In genomic region chr6:152952866-152953509, GRCh38 we compare ENCODE assay signal across 8 cellular contexts. TPM values are rescaled to one million over a fixed set of nuclear protein-coding genes. Genes with fewer than 3 reads are reported as not detected.
DNase-seq lines count a peak whose midpoint lies in the region; ATAC-seq, FAIRE-seq and TF ChIP-seq lines count a peak whose summit lies in the region.

No MANE protein-coding gene starts in this region.

- intact Hi-C loops in GM12878 (cut with micrococcal nuclease; ENCODE audit: unreplicated experiment) = loop anchor here (5.0 kb wide), 1 partner anchor 401 kb away; no protein-coding TSS in a partner anchor

- no peak overlapping the region for H3K9ac ChIP-seq in GM12878 (ENCODE audit: control insufficient read depth, insufficient read depth, low read length)

- H3K27ac ChIP-seq in GM12878 (ENCODE audit: control insufficient read depth, insufficient read depth) = no peak overlapping the region

- no peaks in the 10 kb centered on the region for H3K9me3 ChIP-seq in GM12878 (replicated peaks; ENCODE audit: control insufficient read depth, insufficient read depth, low read length)

- no peaks in the 10 kb centered on the region for H3K79me2 ChIP-seq in GM12878 (ENCODE audit: control insufficient read depth, insufficient read depth, low read length)

- peak; percentile 49 for TF ChIP-seq RAD21 in GM12878 (IDR thresholded peaks at IDR 0.05; ENCODE audit: insufficient read depth, low read depth, low read length)

- no peak overlapping the region for H3K4me3 Mint-ChIP-seq in activated naive CD8-positive, alpha-beta T cell treated with anti-CD3 and anti-CD28 coated beads for 36 hours

- no peak overlapping the region for H2AFZ ChIP-seq in GM12878 (ENCODE audit: control insufficient read depth, low read depth, low read length)

- ATAC-seq in GM12878 = peak; percentile 47; the same call in 1 of the 3 replicates
- no peak for ATAC-seq in HG03095 (IDR thresholded peaks at IDR 0.05; ENCODE audit: unreplicated experiment)

- TF ChIP-seq POLR2A in GM12878 (IDR thresholded peaks at IDR 0.05; ENCODE audit: low read depth, low read length) = no peak

- in situ Hi-C loops in GM12878 (cut with MboI) = no loop called here

- no peaks in the 10 kb centered on the region for H4K20me1 ChIP-seq in GM12878 (ENCODE audit: control insufficient read depth, insufficient read depth)

- TF ChIP-seq CTCF in LNCaP clone FGC (IDR thresholded peaks at IDR 0.05; ENCODE audit: control insufficient read depth, extremely low read depth, insufficient read depth) (peak; percentile 75), GM12878 (IDR thresholded peaks at IDR 0.05 in 2 of 3, conservative IDR thresholded peaks at IDR 0.05 in 1 of 3; ENCODE audit: control insufficient read depth in 2 of 3, extremely low read depth in 1 of 3, insufficient read depth in 1 of 3, low read depth in 3 of 3, low read length in 3 of 3) (peak; percentile 32 to 55 (median 52); a peak in 5 of 6 replicates)

- no peaks in the 10 kb centered on the region for H3K36me3 ChIP-seq in GM12878 (ENCODE audit: control insufficient read depth in 2 of 2, insufficient read depth in 2 of 2, low read length in 1 of 2)

- no peak overlapping the region for H3K27ac Mint-ChIP-seq in activated naive CD8-positive, alpha-beta T cell treated with anti-CD3 and anti-CD28 coated beads for 36 hours

- H3K4me3 ChIP-seq in LNCaP clone FGC (ENCODE audit: low read depth, low read length) (no peak overlapping the region), GM12878 (no peak overlapping the region)

- WGBS in GM12878 (ENCODE audit: insufficient coverage, insufficient replicate concordance, low lambda C conversion rate, missing lambda C conversion rate) = 57% methylated on average over 7 of the region's 7 CpGs

- POLR2A ChIA-PET in GM12878 (lab: Charles Lee) = no interaction called here

- SMC1A ChIA-PET in GM12878 (lab: Charles Lee; ENCODE audit: uncharacterized antibody, unreplicated experiment) = interaction anchor here (1.0 to 1.9 kb wide), 4 partner anchors 45 to 359 kb away, joined by 3 to 15 read pairs (median 4); no protein-coding TSS in a partner anchor

- FAIRE-seq in GM12878 (lab: Jason Lieb, UNC) = no peak

- no peaks in the 10 kb centered on the region for H3K4me1 ChIP-seq in GM12878 (ENCODE audit: control insufficient read depth, insufficient read depth, low read length)

- peaks cover 2% of the 10 kb centered on the region for H3K9me3 Mint-ChIP-seq in activated naive CD8-positive, alpha-beta T cell treated with anti-CD3 and anti-CD28 coated beads for 36 hours

- H3K4me1 Mint-ChIP-seq in activated naive CD8-positive, alpha-beta T cell treated with anti-CD3 and anti-CD28 coated beads for 36 hours = peaks cover 8% of the 10 kb centered on the region

- H3K4me2 ChIP-seq in GM12878 (ENCODE audit: control insufficient read depth, insufficient read depth) = no peak overlapping the region

- H3K27me3 ChIP-seq in GM12878 (replicated peaks in 1 of 2; ENCODE audit: control insufficient read depth in 2 of 2, insufficient read depth in 2 of 2, low read length in 1 of 2) = no peaks in the 10 kb centered on the region

- peak; percentile 27 for DNase-seq in NCI-H1436 (lab: John Stamatoyannopoulos, UW)
- no peak for DNase-seq in NCI-H1436 treated with DMSO at 0.1 percent for 48 hours (lab: John Stamatoyannopoulos, UW)
- peak; percentile 11 for DNase-seq in LNCaP clone FGC (ENCODE audit: low read depth)
- no peak for DNase-seq in GM12878 (ENCODE audit: low read depth, low spot score)
- DNase-seq in medulla oblongata (ENCODE audit: extremely low spot score) = peak; percentile 36
- no peak for DNase-seq in mesenteric fat pad (ENCODE audit: low spot score)
- no peak for DNase-seq in activated naive CD8-positive, alpha-beta T cell treated with anti-CD3 and anti-CD28 coated beads for 36 hours

- no TSS peak for BruUV-seq in GM12878 (replicated peaks; lab: Mats Ljungman, UMichigan)

- CTCF ChIA-PET in GM12878 (lab: Yijun Ruan, JAX) = interaction anchor here (1.2 to 2.5 kb wide), 5 partner anchors 10 to 205 kb away, joined by 3 to 9 read pairs (median 7); no protein-coding TSS in a partner anchor

- peaks cover 20% of the 10 kb centered on the region for H3K27me3 Mint-ChIP-seq in activated naive CD8-positive, alpha-beta T cell treated with anti-CD3 and anti-CD28 coated beads for 36 hours

- RAD21 ChIA-PET in GM12878 (lab: Charles Lee; ENCODE audit: unreplicated experiment) = interaction anchor here (2.4 kb wide), 1 partner anchor 73 kb away, joined by 15 read pairs; no protein-coding TSS in a partner anchor

- TF ChIP-seq EP300 in GM12878 (IDR thresholded peaks at IDR 0.05; ENCODE audit: borderline replicate concordance in 1 of 2, control insufficient read depth in 1 of 2, low read depth in 2 of 2, low read length in 2 of 2) = no peak

- H3K36me3 Mint-ChIP-seq in activated naive CD8-positive, alpha-beta T cell treated with anti-CD3 and anti-CD28 coated beads for 36 hours = no peaks in the 10 kb centered on the region

TF ChIP-seq in GM12878, 131 proteins besides CTCF, POLR2A, EP300 and RAD21:
- TF ChIP-seq CBX5 (IDR thresholded peaks at IDR 0.05; ENCODE audit: low read depth) (no peak), SMC3 (IDR thresholded peaks at IDR 0.05; ENCODE audit: borderline replicate concordance, low read length) (peak; percentile 46; the same call in 1 of the 2 replicates), SMAD1 (IDR thresholded peaks at IDR 0.05; ENCODE audit: low read depth, partially characterized antibody) (no peak)

RNA-seq across cellular contexts. Expression of gene FBXO5, which starts 29.9 kb away (rescaled TPM):
- 23.9 and 24.4 TPM in 2 replicates for total RNA-seq in GM12878 (2013; cell fraction: nucleolus; rRNA removed)
- total RNA-seq in GM12878 (2014; rRNA removed) (30.7 and 36.5 TPM in 2 replicates), GM12878 (2014; rRNA removed; fragmentation: Illumina TruSeq; extraction: Trizol) (48.0 and 48.2 TPM in 2 replicates), GM12878 (2021) (35.6 and 37.5 TPM in 2 replicates), mesenteric fat pad (3.4 TPM)
- polyA plus RNA-seq in GM12878 (2011; ENCODE audit: low read depth) = 12.0 TPM
- polyA plus RNA-seq in GM12878 (2011; rRNA removed) (37.9 and 69.7 TPM in 2 replicates), GM12878 (2014; fragmentation: Illumina TruSeq; extraction: Trizol) (53.0 and 62.5 TPM in 2 replicates), GM12878 (2014; fragmentation: Nextera tagmentation; extraction: Ambion mirVana) (10 to 100 TPM; 13.6 to 19.3 TPM), GM12878 (2014; rRNA removed) (25.9 and 32.4 TPM in 2 replicates), GM12878 (2016; fragmentation: Nextera tagmentation; extraction: Ambion mirVana) (10 to 100 TPM; 57.2 to 62.2 TPM)
- 17.2 and 19.3 TPM in 2 replicates for polyA plus RNA-seq in GM12878 (2011; cell fraction: cytosol; rRNA removed)
- 18.4 and 21.7 TPM in 2 replicates for polyA plus RNA-seq in GM12878 (2011; cell fraction: nucleus; rRNA removed)
- polyA plus RNA-seq in GM12878 (2012) = 20.8 and 23.5 TPM in 2 replicates
- polyA minus RNA-seq in GM12878 (2011; rRNA and poly(A)+ RNA removed) = 17.4 and 23.8 TPM in 2 replicates
- polyA minus RNA-seq in GM12878 (2011; cell fraction: cytosol; rRNA and poly(A)+ RNA removed) = 12.2 and 14.2 TPM in 2 replicates
- 15.0 and 24.7 TPM in 2 replicates for polyA minus RNA-seq in GM12878 (2011; cell fraction: nucleus; rRNA and poly(A)+ RNA removed)
- 10 to 100 TPM; 51.4 to 52.6 TPM for total RNA-seq in activated naive CD8-positive, alpha-beta T cell treated with anti-CD3 and anti-CD28 coated beads for 36 hours

RNA-seq across cellular contexts. Expression of gene MTRF1L, which starts 49.5 kb away (rescaled TPM):
- 47.7 and 51.3 TPM in 2 replicates for total RNA-seq in GM12878 (2013; cell fraction: nucleolus; rRNA removed)
- total RNA-seq in GM12878 (2014; rRNA removed) (12.5 and 13.0 TPM in 2 replicates), GM12878 (2014; rRNA removed; fragmentation: Illumina TruSeq; extraction: Trizol) (15.4 and 15.6 TPM in 2 replicates), GM12878 (2021) (18.9 and 19.3 TPM in 2 replicates), mesenteric fat pad (28.6 TPM)
- polyA plus RNA-seq in GM12878 (2011; ENCODE audit: low read depth) = 6.7 TPM
- polyA plus RNA-seq in GM12878 (2011; rRNA removed) (16.9 and 24.7 TPM in 2 replicates), GM12878 (2014; fragmentation: Illumina TruSeq; extraction: Trizol) (16.6 and 18.5 TPM in 2 replicates), GM12878 (2014; fragmentation: Nextera tagmentation; extraction: Ambion mirVana) (1 to 10 TPM; 5.1 to 9.0 TPM), GM12878 (2014; rRNA removed) (12.6 and 12.8 TPM in 2 replicates), GM12878 (2016; fragmentation: Nextera tagmentation; extraction: Ambion mirVana) (10 to 100 TPM; 20.5 to 21.6 TPM)
- 6.0 and 6.1 TPM in 2 replicates for polyA plus RNA-seq in GM12878 (2011; cell fraction: cytosol; rRNA removed)
- 15.5 and 15.9 TPM in 2 replicates for polyA plus RNA-seq in GM12878 (2011; cell fraction: nucleus; rRNA removed)
- 10.3 and 12.5 TPM in 2 replicates for polyA plus RNA-seq in GM12878 (2012)
- polyA minus RNA-seq in GM12878 (2011; rRNA and poly(A)+ RNA removed) = 6.8 and 11.8 TPM in 2 replicates
- 4.0 and 4.6 TPM in 2 replicates for polyA minus RNA-seq in GM12878 (2011; cell fraction: cytosol; rRNA and poly(A)+ RNA removed)
- polyA minus RNA-seq in GM12878 (2011; cell fraction: nucleus; rRNA and poly(A)+ RNA removed) = 26.4 and 34.2 TPM in 2 replicates
- 10 to 100 TPM; 16.8 to 18.2 TPM for total RNA-seq in activated naive CD8-positive, alpha-beta T cell treated with anti-CD3 and anti-CD28 coated beads for 36 hours

Comparison
In these comparisons a context has a peak if more than half of its experiments do, and no peak if none do; other contexts are left out.
1. DNase-seq: peak in NCI-H1436 (single experiment), LNCaP clone FGC (single experiment) and medulla oblongata (single experiment); none in NCI-H1436 treated with DMSO at 0.1 percent for 48 hours (single experiment), GM12878 (single experiment), mesenteric fat pad (single experiment) and activated naive CD8-positive, alpha-beta T cell treated with anti-CD3 and anti-CD28 coated beads for 36 hours (single experiment).